8 cellular contexts compared by ENCODE assay signal in genomic region chr6:38262041-38262440, GRCh38.
A peak's percentile ranks its signal among the peaks of the same experiment; 100 is the strongest.
DNase-seq lines count a peak whose midpoint lies in the region; ATAC-seq, FAIRE-seq and TF ChIP-seq lines count a peak whose summit lies in the region.

No MANE protein-coding gene starts in this region.

- no peak overlapping the region for H3K9ac ChIP-seq in rectal smooth muscle tissue (ENCODE audit: low read length)

- DNase-seq in GM12892 (ENCODE audit: insufficient read length) (no peak), heart left ventricle (no peak), amygdala (lab: John Stamatoyannopoulos, UW) (no peak)
- no peak for DNase-seq in activated CD4-positive, alpha-beta T cell treated with anti-CD3 and anti-CD28 coated beads for 1 hour

- 19 to 52% (median 35%) methylated on average over 1 of the region's 1 CpG for WGBS in heart left ventricle, 4 donors

- H3K27ac ChIP-seq in VCaP (peak overlapping the region; percentile 61), heart left ventricle (peak overlapping the region; percentile 12 to 87 (median 64)), rectal smooth muscle tissue (ENCODE audit: low read depth, low read length) (peak overlapping the region; percentile 22)

- no peak for TF ChIP-seq POLR2A in GM12892 (IDR thresholded peaks at IDR 0.05; ENCODE audit: low read depth, low read length)
- no peak for TF ChIP-seq POLR2A in heart left ventricle (IDR thresholded peaks at IDR 0.05)

- peaks cover 0 to 9% (median 6%) of the 10 kb centered on the region in 9 donors for H3K36me3 ChIP-seq in heart left ventricle
- no peaks in the 10 kb centered on the region for H3K36me3 ChIP-seq in rectal smooth muscle tissue (ENCODE audit: control insufficient read depth, insufficient read depth, low read length)

- TF ChIP-seq CTCF in VCaP (conservative IDR thresholded peaks at IDR 0.05) (no peak), heart left ventricle (IDR thresholded peaks at IDR 0.05) (no peak)

- peak; percentile 24 for FAIRE-seq in GM12892 (lab: Jason Lieb, UNC)

- H3K27me3 ChIP-seq in heart left ventricle (no peaks in the 10 kb centered on the region), rectal smooth muscle tissue (ENCODE audit: control insufficient read depth, insufficient read depth, low read length) (no peaks in the 10 kb centered on the region)

- no peak overlapping the region for H3K4me3 ChIP-seq in heart left ventricle
- no peak overlapping the region for H3K4me3 ChIP-seq in rectal smooth muscle tissue (ENCODE audit: low read length)

- peak; percentile 95 to 98 (median 96) for ATAC-seq in heart left ventricle
- no peak for ATAC-seq in GM21825 (IDR thresholded peaks at IDR 0.05; ENCODE audit: unreplicated experiment)
- ATAC-seq in GM18498 (IDR thresholded peaks at IDR 0.05; ENCODE audit: unreplicated experiment): no peak

- no peaks in the 10 kb centered on the region for H3K9me3 ChIP-seq in heart left ventricle

- H3K4me1 ChIP-seq in heart left ventricle (peaks cover 0 to 26% (median 12%) of the 10 kb centered on the region in 12 donors), rectal smooth muscle tissue (ENCODE audit: control insufficient read depth, insufficient read depth, low read length) (peaks cover 13% of the 10 kb centered on the region)

- intact Hi-C loops in heart left ventricle (cut with DNase I): no loop called here

Comparison
In these comparisons a context has a peak if more than half of its experiments do, and no peak if none do; other contexts are left out.
1. ATAC-seq: peak in heart left ventricle (4 of 4); none in GM21825 (single experiment) and GM18498 (single experiment).
2. Peak in every context shown above with its lines, with median percentiles within 50 percentile points of each other: H3K27ac ChIP-seq.